8 cellular contexts compared by ENCODE assay signal in genomic region chr4:22635182-22635549, GRCh38. TPM values are rescaled to one million over a fixed set of nuclear protein-coding genes. Genes with fewer than 3 reads are reported as not detected.
"Had no signal": no experiment of that assay in that cellular context is flagged by ENCODE, and none has a peak within 500 bp of the region (broad histone marks: within the 10 kb centered on the region; RNA-seq: fewer than 3 reads in every experiment).

No MANE protein-coding gene starts in this region.

RNA-seq across cellular contexts. Expression of gene GBA3, which starts 57.6 kb away (rescaled TPM):
- total RNA-seq: LHCN-M2, MCF 10A, NCI-H460, OCI-LY7, PC-9, Right ventricle myocardium inferior, RPMI7951, SJCRH30 had no signal
